In the genomic region with DNA sequence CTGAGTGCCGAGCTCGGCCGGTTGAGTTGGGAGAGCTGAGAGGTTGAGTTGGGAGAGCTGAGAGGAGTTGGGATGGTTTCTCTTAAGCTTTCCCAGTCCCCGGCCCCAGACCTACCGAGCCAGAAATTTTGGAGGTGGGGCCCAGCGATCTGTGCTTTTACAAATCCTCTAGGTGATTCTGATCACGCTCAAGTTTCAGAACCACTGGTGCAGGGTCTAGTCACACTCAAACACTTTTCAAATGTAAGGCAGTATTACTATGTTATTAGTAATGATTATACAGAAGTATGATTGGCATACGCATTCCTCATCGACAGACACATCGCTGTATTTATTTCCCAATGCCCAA, we compare ENCODE assay signal across 8 cellular contexts. TPM values are rescaled to one million over a fixed set of nuclear protein-coding genes. Genes with fewer than 3 reads are reported as not detected.
DNase-seq lines count a peak whose midpoint lies in the region; ATAC-seq and TF ChIP-seq lines count a peak whose summit lies in the region.

No MANE protein-coding gene starts in this region.

- no peaks in the 10 kb centered on the region for H3K9me3 ChIP-seq in mesodermal cell (ENCODE audit: control insufficient read depth, low read length)

- no peak for TF ChIP-seq CTCF in brain microvascular endothelial cell (IDR thresholded peaks at IDR 0.05; ENCODE audit: low read depth, low read length, missing control alignments)
- no peak for TF ChIP-seq CTCF in GM10266 (IDR thresholded peaks at IDR 0.05; ENCODE audit: control insufficient read depth, insufficient read depth, low read depth, missing control alignments)

- DNase-seq in Right ventricle myocardium superior = no peak
- no peak for DNase-seq in cardiac septum (ENCODE audit: low spot score)
- DNase-seq in brain microvascular endothelial cell = no peak
- no peak for DNase-seq in NCI-H69 (lab: John Stamatoyannopoulos, UW)
- no peak for DNase-seq in mesenteric fat pad (ENCODE audit: low spot score)
- DNase-seq in GM10266 (ENCODE audit: extremely low spot score) = no peak

- in situ Hi-C loops in brain microvascular endothelial cell (cut with HindIII; ENCODE audit: low pct_ligation_motif_present, low sequenced_read_pairs) = no loop called here

- peak; percentile 3 for ATAC-seq in Right ventricle myocardium superior (ENCODE audit: poor library complexity)

- no peaks in the 10 kb centered on the region for H3K27me3 ChIP-seq in brain microvascular endothelial cell (replicated peaks)

- H3K4me1 ChIP-seq in mesodermal cell (ENCODE audit: control insufficient read depth, insufficient read depth, low read length, poor library complexity, severe bottlenecking) = peaks cover 5% of the 10 kb centered on the region
- H3K4me1 ChIP-seq in urinary bladder (ENCODE audit: insufficient read depth) = no peaks in the 10 kb centered on the region

- H3K36me3 ChIP-seq in brain microvascular endothelial cell (replicated peaks) (no peaks in the 10 kb centered on the region), mesodermal cell (ENCODE audit: control insufficient read depth, insufficient read depth, low read length) (peaks cover 8% of the 10 kb centered on the region), urinary bladder (ENCODE audit: insufficient read depth) (no peaks in the 10 kb centered on the region)

- no peak overlapping the region for H3K27ac ChIP-seq in brain microvascular endothelial cell
- H3K27ac ChIP-seq in mesodermal cell (ENCODE audit: low read depth, low read length, severe bottlenecking) = no peak overlapping the region
- H3K27ac ChIP-seq in urinary bladder (ENCODE audit: low read depth) = no peak overlapping the region

- peak overlapping the region; percentile 97 for H3K4me3 ChIP-seq in brain microvascular endothelial cell (ENCODE audit: low read depth, low read length)
- H3K4me3 ChIP-seq in mesodermal cell (ENCODE audit: extremely low read depth, insufficient read depth, low read length, poor library complexity, severe bottlenecking) = peak overlapping the region; percentile 95
- peak overlapping the region; percentile 92 for H3K4me3 ChIP-seq in urinary bladder (ENCODE audit: low read depth, low read length)

- intact Hi-C loops in Right ventricle myocardium superior (cut with DNase I) = loop anchor here (5.0 kb wide), 2 partner anchors 58 to 88 kb away; no protein-coding TSS in a partner anchor
- intact Hi-C loops in cardiac septum (cut with DNase I) = loop anchor here (5.0 to 10.0 kb wide), 3 partner anchors 37 to 136 kb away; no protein-coding TSS in a partner anchor

- 5 to 31% methylated on average over 4 to 8 of the region's 10 CpGs for WGBS in mesodermal cell (ENCODE audit: insufficient coverage in 2 of 2), 2 experiments
- 35% methylated on average over 10 of the region's 10 CpGs for WGBS in urinary bladder

RNA-seq across cellular contexts. Expression of a gene that starts 0.3 kb away (rescaled TPM):
- total RNA-seq in Right ventricle myocardium superior (55.5 TPM), cardiac septum (53.0 TPM), urinary bladder (131 TPM), mesenteric fat pad (74.6 TPM)
- polyA plus RNA-seq in mesodermal cell (2013, experiment 1 of 2) = 72.1 TPM
- 77.8 TPM for polyA plus RNA-seq in mesodermal cell (2013, experiment 2 of 2)
- 46.8 TPM for polyA plus RNA-seq in urinary bladder
